ENCODE assay signal across 1 cellular context in genomic region chr12:9064201-9064814, GRCh38.
TF ChIP-seq lines count a peak whose summit lies in the region.

No MANE protein-coding gene starts in this region.

TF ChIP-seq in HepG2, 621 proteins besides CTCF, POLR2A, EP300 and RAD21 (continued from another document and continues in another):
- peak; percentile 41; the same call in 1 of the 2 replicates for TF ChIP-seq ZNF646 (CRISPR knock-in tag; IDR thresholded peaks at IDR 0.05)
- TF ChIP-seq HMG20A (CRISPR knock-in tag; IDR thresholded peaks at IDR 0.05; ENCODE audit: borderline replicate concordance): no peak; the same call in 1 of the 2 replicates
- TF ChIP-seq ATF4 (CRISPR knock-in tag; IDR thresholded peaks at IDR 0.05): no peak
- TF ChIP-seq RCOR2 (CRISPR knock-in tag; IDR thresholded peaks at IDR 0.05): no peak
- TF ChIP-seq IRF2 (CRISPR knock-in tag; IDR thresholded peaks at IDR 0.05): no peak
- TF ChIP-seq ZNF768 (CRISPR knock-in tag; IDR thresholded peaks at IDR 0.05): peak; percentile 56; the same call in 1 of the 2 replicates
- TF ChIP-seq AFF4 (CRISPR knock-in tag; IDR thresholded peaks at IDR 0.05): peak; percentile 60; the same call in 1 of the 2 replicates
- TF ChIP-seq ZFP41 (CRISPR knock-in tag; IDR thresholded peaks at IDR 0.05; ENCODE audit: borderline replicate concordance): peak; percentile 57; the same call in 1 of the 2 replicates
- TF ChIP-seq ZNF296 (CRISPR knock-in tag; conservative IDR thresholded peaks at IDR 0.05): no peak
- TF ChIP-seq RAD51 (IDR thresholded peaks at IDR 0.05; ENCODE audit: borderline replicate concordance): no peak
- TF ChIP-seq SALL1 (CRISPR knock-in tag; IDR thresholded peaks at IDR 0.05): 0 out of 2 replicates have a peak, but pooled peaks have one; percentile 56
- peak; percentile 35; the same call in 1 of the 2 replicates for TF ChIP-seq ZIK1 (CRISPR knock-in tag; IDR thresholded peaks at IDR 0.05; ENCODE audit: borderline replicate concordance, low read depth)
- peak; percentile 74 for TF ChIP-seq STAG1 (CRISPR knock-in tag; IDR thresholded peaks at IDR 0.05)
- TF ChIP-seq HES4 (CRISPR knock-in tag; IDR thresholded peaks at IDR 0.05; ENCODE audit: borderline replicate concordance): no peak; the same call in 1 of the 2 replicates
- TF ChIP-seq HOXA3 (CRISPR knock-in tag; IDR thresholded peaks at IDR 0.05): no peak; the same call in 1 of the 2 replicates
- TF ChIP-seq ZNF431 (CRISPR knock-in tag; IDR thresholded peaks at IDR 0.05; ENCODE audit: borderline replicate concordance, low read depth): no peak; the same call in 1 of the 2 replicates
- TF ChIP-seq ZNF773 (CRISPR knock-in tag; IDR thresholded peaks at IDR 0.05; ENCODE audit: borderline replicate concordance): no peak
- TF ChIP-seq CCAR2 (optimal IDR thresholded peaks at IDR 0.05; ENCODE audit: low read depth, low read length): no peak
- peak; percentile 28; the same call in 1 of the 2 replicates for TF ChIP-seq ZNF33B (CRISPR knock-in tag; IDR thresholded peaks at IDR 0.05)
- TF ChIP-seq SKIL (CRISPR knock-in tag; IDR thresholded peaks at IDR 0.05; ENCODE audit: borderline replicate concordance): no peak
- no peak for TF ChIP-seq FOXA3 (CRISPR knock-in tag; IDR thresholded peaks at IDR 0.05)
- TF ChIP-seq PLSCR1 (CRISPR knock-in tag; IDR thresholded peaks at IDR 0.05; ENCODE audit: borderline replicate concordance): no peak
- TF ChIP-seq ZSCAN29 (CRISPR knock-in tag; conservative IDR thresholded peaks at IDR 0.05): no peak
- peak; percentile 29; the same call in 1 of the 2 replicates for TF ChIP-seq ZBED4 (CRISPR knock-in tag; IDR thresholded peaks at IDR 0.05; ENCODE audit: borderline replicate concordance)
- peak; percentile 20 for TF ChIP-seq RBM39 (IDR thresholded peaks at IDR 0.05; ENCODE audit: low read depth, low read length, poor library complexity, severe bottlenecking)
- TF ChIP-seq U2AF1 (optimal IDR thresholded peaks at IDR 0.05; ENCODE audit: low read depth, low read length): peak; percentile 85
- TF ChIP-seq THRA (CRISPR knock-in tag; IDR thresholded peaks at IDR 0.05; ENCODE audit: borderline replicate concordance): 0 out of 2 replicates have a peak, but pooled peaks have one; percentile 9
- peak; percentile 73; the same call in 1 of the 2 replicates for TF ChIP-seq MEIS1 (CRISPR knock-in tag; IDR thresholded peaks at IDR 0.05; ENCODE audit: borderline replicate concordance)
- TF ChIP-seq ZNF552 (CRISPR knock-in tag; IDR thresholded peaks at IDR 0.05; ENCODE audit: borderline replicate concordance): no peak
- TF ChIP-seq ETV5 (CRISPR knock-in tag; IDR thresholded peaks at IDR 0.05; ENCODE audit: borderline replicate concordance): no peak; the same call in 1 of the 2 replicates
- no peak for TF ChIP-seq ZNF33A (CRISPR knock-in tag; IDR thresholded peaks at IDR 0.05; ENCODE audit: borderline replicate concordance)
- no peak; the same call in 1 of the 2 replicates for TF ChIP-seq ZNF333 (CRISPR knock-in tag; IDR thresholded peaks at IDR 0.05; ENCODE audit: borderline replicate concordance)
- no peak; the same call in 1 of the 2 replicates for TF ChIP-seq TAF1 (CRISPR knock-in tag; IDR thresholded peaks at IDR 0.05)
- peak; percentile 76; the same call in 1 of the 2 replicates for TF ChIP-seq MXD3 (CRISPR knock-in tag; IDR thresholded peaks at IDR 0.05)
- TF ChIP-seq MAFG (CRISPR knock-in tag; IDR thresholded peaks at IDR 0.05): no peak
- TF ChIP-seq CREM (IDR thresholded peaks at IDR 0.05): no peak
- no peak for TF ChIP-seq CREM (CRISPR knock-in tag; IDR thresholded peaks at IDR 0.05)
- no peak for TF ChIP-seq GABPA (IDR thresholded peaks at IDR 0.05; ENCODE audit: low read depth, low read length)
- no peak for TF ChIP-seq GABPA (CRISPR knock-in tag; IDR thresholded peaks at IDR 0.05; ENCODE audit: low read depth)
